Comparison of ENCODE assay signal across 2 cellular contexts in genomic region chr19:49746206-49746958, GRCh38.
TF ChIP-seq lines count a peak whose summit lies in the region.

No MANE protein-coding gene starts in this region.

TF ChIP-seq in SK-N-SH, 30 proteins besides CTCF, POLR2A, EP300 and RAD21 (continued from another document):
- no peak for TF ChIP-seq ZBTB33 (IDR thresholded peaks at IDR 0.05; ENCODE audit: borderline replicate concordance, low read depth)
- TF ChIP-seq, protein P1, sequence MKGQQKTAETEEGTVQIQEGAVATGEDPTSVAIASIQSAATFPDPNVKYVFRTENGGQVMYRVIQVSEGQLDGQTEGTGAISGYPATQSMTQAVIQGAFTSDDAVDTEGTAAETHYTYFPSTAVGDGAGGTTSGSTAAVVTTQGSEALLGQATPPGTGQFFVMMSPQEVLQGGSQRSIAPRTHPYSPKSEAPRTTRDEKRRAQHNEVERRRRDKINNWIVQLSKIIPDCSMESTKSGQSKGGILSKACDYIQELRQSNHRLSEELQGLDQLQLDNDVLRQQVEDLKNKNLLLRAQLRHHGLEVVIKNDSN (IDR thresholded peaks at IDR 0.05; ENCODE audit: borderline replicate concordance, low read depth): no peak
- TF ChIP-seq POLR2AphosphoS5 (IDR thresholded peaks at IDR 0.05; ENCODE audit: low read depth, low read length): no peak
- TF ChIP-seq ELF1 (IDR thresholded peaks at IDR 0.05): no peak
- TF ChIP-seq EZH2phosphoT487 (IDR thresholded peaks at IDR 0.05; ENCODE audit: borderline replicate concordance, low read depth): no peak
- no peak for TF ChIP-seq CHD2 (IDR thresholded peaks at IDR 0.05; ENCODE audit: low read length, partially characterized antibody)
- TF ChIP-seq, protein P2, sequence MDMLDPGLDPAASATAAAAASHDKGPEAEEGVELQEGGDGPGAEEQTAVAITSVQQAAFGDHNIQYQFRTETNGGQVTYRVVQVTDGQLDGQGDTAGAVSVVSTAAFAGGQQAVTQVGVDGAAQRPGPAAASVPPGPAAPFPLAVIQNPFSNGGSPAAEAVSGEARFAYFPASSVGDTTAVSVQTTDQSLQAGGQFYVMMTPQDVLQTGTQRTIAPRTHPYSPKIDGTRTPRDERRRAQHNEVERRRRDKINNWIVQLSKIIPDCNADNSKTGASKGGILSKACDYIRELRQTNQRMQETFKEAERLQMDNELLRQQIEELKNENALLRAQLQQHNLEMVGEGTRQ (IDR thresholded peaks at IDR 0.05; ENCODE audit: borderline replicate concordance, low read depth, low read length): no peak
- no peak for TF ChIP-seq RXRA (IDR thresholded peaks at IDR 0.05; ENCODE audit: borderline replicate concordance, low read depth)
- TF ChIP-seq TCF12 (IDR thresholded peaks at IDR 0.05): no peak
- TF ChIP-seq MEF2A (IDR thresholded peaks at IDR 0.05; ENCODE audit: borderline replicate concordance, low read depth): no peak

TF ChIP-seq in SK-N-SH treated with all-trans-retinoic acid at 6 μM for 48 hours, 23 proteins besides CTCF, POLR2A, EP300 and RAD21 (continued from another document):
- TF ChIP-seq CSRNP3 (CRISPR knock-in tag; IDR thresholded peaks at IDR 0.05) (no peak), ZNF70 (CRISPR knock-in tag; IDR thresholded peaks at IDR 0.05) (no peak), ZC3H10 (CRISPR knock-in tag; IDR thresholded peaks at IDR 0.05) (no peak), ESRRG (CRISPR knock-in tag; IDR thresholded peaks at IDR 0.05) (no peak), ISL1 (CRISPR knock-in tag; IDR thresholded peaks at IDR 0.05) (no peak), BACH2 (CRISPR knock-in tag; IDR thresholded peaks at IDR 0.05; ENCODE audit: borderline replicate concordance) (no peak)
